Comparison of ENCODE assay signal across 22 cellular contexts in the genomic region with DNA sequence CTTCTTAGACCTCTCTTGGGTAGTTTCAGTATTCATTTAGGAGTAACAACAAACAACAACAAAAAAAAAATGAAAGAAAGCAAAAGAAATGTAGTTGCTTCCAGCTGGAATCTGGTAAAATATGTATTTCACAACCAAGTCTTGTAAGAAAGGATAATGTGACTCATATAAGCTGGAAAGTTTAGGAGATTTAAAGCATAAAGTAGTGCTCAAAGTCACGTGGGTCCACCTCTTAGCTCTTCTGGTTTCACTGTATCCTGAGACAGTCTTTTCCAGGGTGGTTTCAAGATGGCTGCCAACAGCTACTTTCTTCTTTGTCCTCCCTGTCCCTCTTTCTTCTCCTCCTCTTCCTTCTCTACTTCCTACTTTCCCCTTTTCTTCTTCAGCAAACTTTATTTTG.
DNase-seq lines count a peak whose midpoint lies in the region; ATAC-seq and TF ChIP-seq lines count a peak whose summit lies in the region.
"Had no signal": no experiment of that assay in that cellular context is flagged by ENCODE, and none has a peak within 500 bp of the region (broad histone marks: within the 10 kb centered on the region; RNA-seq: fewer than 3 reads in every experiment).

No MANE protein-coding gene starts in this region.

- TF ChIP-seq CTCF in SK-N-SH (IDR thresholded peaks at IDR 0.05) = no peak
- no peak for TF ChIP-seq CTCF in PC-3 (conservative IDR thresholded peaks at IDR 0.05; ENCODE audit: low read depth, low read length)
- no peak for TF ChIP-seq CTCF in fibroblast of pulmonary artery (IDR thresholded peaks at IDR 0.05; ENCODE audit: low read length, missing control alignments)
- no peak for TF ChIP-seq CTCF in smooth muscle cell (IDR thresholded peaks at IDR 0.05; ENCODE audit: borderline replicate concordance, insufficient read depth, poor library complexity, severe bottlenecking)
- TF ChIP-seq CTCF in uterus (IDR thresholded peaks at IDR 0.05) = no peak

- CTCF ChIA-PET in SK-N-SH (lab: Yijun Ruan, JAX) = interaction anchor here (1.4 to 3.3 kb wide), 3 partner anchors 16 to 172 kb away, joined by 3 to 28 read pairs (median 7); no protein-coding TSS in a partner anchor
- CTCF ChIA-PET in PC-3 (lab: Charles Lee) = no interaction called here
- CTCF ChIA-PET in activated CD4-positive, alpha-beta T cell treated with anti-CD3 and anti-CD28 coated beads for 36 hours (lab: Charles Lee) = interaction anchor here (0.5 to 1.1 kb wide), 2 partner anchors 16 to 173 kb away, joined by 3 to 4 read pairs; no protein-coding TSS in a partner anchor

- no peak overlapping the region for H3K27ac Mint-ChIP-seq in activated CD4-positive, alpha-beta T cell treated with anti-CD3 and anti-CD28 coated beads for 36 hours
- H3K27ac Mint-ChIP-seq: activated CD4-positive, alpha-beta memory T cell treated with anti-CD3 and anti-CD28 coated beads for 36 hours; activated naive CD8-positive, alpha-beta T cell treated with anti-CD3 and anti-CD28 coated beads for 36 hours; CD8-positive, alpha-beta memory T cell; IgD-negative memory B cell had no signal

- H3K27ac ChIP-seq in SK-N-SH (ENCODE audit: low read depth in 2 of 2, low read length in 1 of 2) (no peak overlapping the region), PC-3 (ENCODE audit: low read length) (no peak overlapping the region), smooth muscle cell (ENCODE audit: low read depth) (no peak overlapping the region), uterus (no peak overlapping the region)
- H3K27ac ChIP-seq: sigmoid colon, tibial nerve had no signal

- H3K4me1 ChIP-seq in SK-N-SH (ENCODE audit: control insufficient read depth in 1 of 2, insufficient read depth in 2 of 2, low read depth in 1 of 2, low read length in 1 of 2) (no peaks in the 10 kb centered on the region), PC-3 (ENCODE audit: insufficient read depth, low read length) (no peaks in the 10 kb centered on the region), smooth muscle cell (ENCODE audit: low read depth) (no peaks in the 10 kb centered on the region), uterus (no peaks in the 10 kb centered on the region)
- H3K4me1 ChIP-seq: sigmoid colon, tibial nerve had no signal

- H3K4me3 ChIP-seq in SK-N-SH (ENCODE audit: low read depth in 2 of 2, low read length in 1 of 2) (no peak overlapping the region), PC-3 (ENCODE audit: low read length) (no peak overlapping the region), fibroblast of pulmonary artery (replicated peaks; ENCODE audit: low read depth, low read length) (no peak overlapping the region), smooth muscle cell (no peak overlapping the region), uterus (no peak overlapping the region)
- H3K4me3 ChIP-seq: sigmoid colon, tibial nerve had no signal

- no peak overlapping the region for H3K4me3 Mint-ChIP-seq in activated CD4-positive, alpha-beta T cell treated with anti-CD3 and anti-CD28 coated beads for 36 hours
- H3K4me3 Mint-ChIP-seq: activated CD4-positive, alpha-beta memory T cell treated with anti-CD3 and anti-CD28 coated beads for 36 hours; activated naive CD8-positive, alpha-beta T cell treated with anti-CD3 and anti-CD28 coated beads for 36 hours; CD8-positive, alpha-beta memory T cell; IgD-negative memory B cell had no signal

- 8% methylated on average over 1 of the region's 1 CpG for WGBS in SK-N-SH (ENCODE audit: low lambda C conversion rate)
- WGBS in smooth muscle cell (ENCODE audit: low lambda C conversion rate) = 40% methylated on average over 1 of the region's 1 CpG

- H3K79me2 ChIP-seq in SK-N-SH (ENCODE audit: insufficient read depth) = no peaks in the 10 kb centered on the region
- no peaks in the 10 kb centered on the region for H3K79me2 ChIP-seq in PC-3 (ENCODE audit: low read length)
- no peaks in the 10 kb centered on the region for H3K79me2 ChIP-seq in smooth muscle cell (ENCODE audit: low read depth)

- H2AFZ ChIP-seq in SK-N-SH (ENCODE audit: low read depth) = peak overlapping the region; percentile 19; the same call in 1 of the 2 replicates
- H2AFZ ChIP-seq in PC-3 (ENCODE audit: low read length) = peak overlapping the region; percentile 27; the same call in 1 of the 2 replicates
- H2AFZ ChIP-seq in smooth muscle cell (ENCODE audit: low read depth) = peak overlapping the region; percentile 70

- H3K27me3 ChIP-seq in SK-N-SH (ENCODE audit: insufficient read depth) (no peaks in the 10 kb centered on the region; the same call in 1 of the 2 replicates), PC-3 (ENCODE audit: low read length) (no peaks in the 10 kb centered on the region), smooth muscle cell (ENCODE audit: low read depth) (no peaks in the 10 kb centered on the region), uterus (no peaks in the 10 kb centered on the region)
- H3K27me3 ChIP-seq: sigmoid colon, tibial nerve had no signal

- BruUV-seq in PC-3 (replicated peaks; lab: Mats Ljungman, UMichigan) = no TSS peak

- H3K27me3 Mint-ChIP-seq in activated CD4-positive, alpha-beta T cell treated with anti-CD3 and anti-CD28 coated beads for 36 hours = peaks cover 9% of the 10 kb centered on the region

- intact Hi-C loops in PC-3 (cut with micrococcal nuclease) = no loop called here
- intact Hi-C loops in activated CD4-positive, alpha-beta T cell treated with anti-CD3 and anti-CD28 coated beads for 36 hours (cut with DNase I, micrococcal nuclease) = no loop called here
- intact Hi-C loops in uterus (cut with DNase I; ENCODE audit: low total_unique reads) = no loop called here

- POLR2A ChIA-PET in SK-N-SH (lab: Yijun Ruan, JAX) (no interaction called here), PC-3 (lab: Charles Lee; ENCODE audit: unreplicated experiment) (no interaction called here)
- POLR2A ChIA-PET in activated CD4-positive, alpha-beta T cell treated with anti-CD3 and anti-CD28 coated beads for 36 hours (lab: Charles Lee) = no interaction called here

- no peaks in the 10 kb centered on the region for H3K4me1 Mint-ChIP-seq in activated CD4-positive, alpha-beta T cell treated with anti-CD3 and anti-CD28 coated beads for 36 hours
- H3K4me1 Mint-ChIP-seq: activated naive CD8-positive, alpha-beta T cell treated with anti-CD3 and anti-CD28 coated beads for 36 hours; IgD-negative memory B cell had no signal

- ATAC-seq in SK-N-SH treated with all-trans-retinoic acid at 6 μM for 48 hours = no peak
- no peak for ATAC-seq in PC-3
- no peak for ATAC-seq in activated CD4-positive, alpha-beta T cell treated with anti-CD3 and anti-CD28 coated beads for 36 hours
- no peak for ATAC-seq in HG03520 (IDR thresholded peaks at IDR 0.05; ENCODE audit: unreplicated experiment)

- DNase-seq in SK-N-SH (no peak), PC-3 (no peak), fibroblast of pulmonary artery (ENCODE audit: low read depth) (peak; percentile 67), smooth muscle cell (lab: John Stamatoyannopoulos, UW; ENCODE audit: unreplicated experiment) (no peak), uterus (no peak)
- no peak for DNase-seq in activated CD4-positive, alpha-beta T cell treated with anti-CD3 and anti-CD28 coated beads for 36 hours
- DNase-seq: 8988T; activated CD4-positive, alpha-beta memory T cell treated with anti-CD3 and anti-CD28 coated beads for 36 hours; activated naive CD8-positive, alpha-beta T cell treated with anti-CD3 and anti-CD28 coated beads for 36 hours; activated T-cell treated with anti-CD3 and anti-CD28 coated beads, Interleukin-2, amount 50 U/mL, for 48 hours; caudate nucleus; CD8-positive, alpha-beta memory T cell; glutamatergic neuron; GOT3; NCI-H1694 treated with DMSO at 0.1 percent for 48 hours; NCI-H446; sigmoid colon; stimulated activated CD4-positive, alpha-beta T cell treated with anti-CD3 and anti-CD28 coated beads, Interleukin-2, amount 100 ng/mL, for 48 hours had no signal

- no peak overlapping the region for H3K4me2 ChIP-seq in SK-N-SH
- no peak overlapping the region for H3K4me2 ChIP-seq in PC-3 (ENCODE audit: low read length)
- H3K4me2 ChIP-seq in smooth muscle cell = peak overlapping the region; percentile 21

- no peaks in the 10 kb centered on the region for H3F3A ChIP-seq in SK-N-SH (replicated peaks; ENCODE audit: insufficient read depth)
- H3F3A ChIP-seq in PC-3 (ENCODE audit: low read length, unreplicated experiment) = no peaks in the 10 kb centered on the region
- H3F3A ChIP-seq in smooth muscle cell (ENCODE audit: low read depth) = no peaks in the 10 kb centered on the region

- no peaks in the 10 kb centered on the region for H4K20me1 ChIP-seq in SK-N-SH (ENCODE audit: insufficient read depth)
- H4K20me1 ChIP-seq in PC-3 (ENCODE audit: low read length) = no peaks in the 10 kb centered on the region
- no peaks in the 10 kb centered on the region for H4K20me1 ChIP-seq in smooth muscle cell (ENCODE audit: low read depth)

- H3K36me3 Mint-ChIP-seq in activated CD4-positive, alpha-beta T cell treated with anti-CD3 and anti-CD28 coated beads for 36 hours (ENCODE audit: low read depth) = no peaks in the 10 kb centered on the region
- H3K36me3 Mint-ChIP-seq: activated CD4-positive, alpha-beta memory T cell treated with anti-CD3 and anti-CD28 coated beads for 36 hours had no signal

- peaks cover 7% of the 10 kb centered on the region for H3K9me3 Mint-ChIP-seq in activated CD4-positive, alpha-beta T cell treated with anti-CD3 and anti-CD28 coated beads for 36 hours (ENCODE audit: low read depth)

- H3K9ac ChIP-seq in SK-N-SH (no peak overlapping the region), PC-3 (ENCODE audit: low read length) (no peak overlapping the region), smooth muscle cell (ENCODE audit: low read depth) (no peak overlapping the region)

- no peak for TF ChIP-seq RAD21 in SK-N-SH (IDR thresholded peaks at IDR 0.05; ENCODE audit: low read length)

- no peak for TF ChIP-seq POLR2A in uterus (IDR thresholded peaks at IDR 0.05)

- H3K9me2 ChIP-seq in SK-N-SH (no peaks in the 10 kb centered on the region), PC-3 (replicated peaks; ENCODE audit: low read length) (no peaks in the 10 kb centered on the region)

- H3K36me3 ChIP-seq in SK-N-SH (replicated peaks in 1 of 2; ENCODE audit: control insufficient read depth in 1 of 2, insufficient read depth in 2 of 2, low read length in 1 of 2) (no peaks in the 10 kb centered on the region), PC-3 (ENCODE audit: low read depth, low read length) (no peaks in the 10 kb centered on the region), smooth muscle cell (ENCODE audit: low read depth) (no peaks in the 10 kb centered on the region), uterus (no peaks in the 10 kb centered on the region)
- H3K36me3 ChIP-seq: sigmoid colon, tibial nerve had no signal

- no peak for TF ChIP-seq EP300 in SK-N-SH (IDR thresholded peaks at IDR 0.05; ENCODE audit: borderline replicate concordance in 1 of 2, low read depth in 1 of 2, low read length in 1 of 2)

- H3K9me3 ChIP-seq in SK-N-SH (peaks cover 14% of the 10 kb centered on the region; the same call in 1 of the 2 replicates), PC-3 (ENCODE audit: low read length) (0 out of 2 replicates have a peak, but pooled peaks cover 3% of the 10 kb centered on the region), smooth muscle cell (replicated peaks; ENCODE audit: low read depth) (no peaks in the 10 kb centered on the region), uterus (no peaks in the 10 kb centered on the region)

TF ChIP-seq in SK-N-SH, 30 proteins besides CTCF, POLR2A, EP300 and RAD21 (continues in another document):
- TF ChIP-seq FOXJ3 (CRISPR knock-in tag; IDR thresholded peaks at IDR 0.05) = no peak

TF ChIP-seq in SK-N-SH treated with all-trans-retinoic acid at 6 μM for 48 hours, 23 proteins besides CTCF, POLR2A, EP300 and RAD21 (continues in another document):
- TF ChIP-seq ISL1 (CRISPR knock-in tag; IDR thresholded peaks at IDR 0.05) (no peak), ZC3H10 (CRISPR knock-in tag; IDR thresholded peaks at IDR 0.05) (no peak)

Comparison
In these comparisons a context has a peak if more than half of its experiments do, and no peak if none do; other contexts are left out.
1. H2AFZ ChIP-seq: peak in every context shown above with its lines; median percentile 70 in smooth muscle cell; 27 in PC-3; 19 in SK-N-SH.